In the genomic region with DNA sequence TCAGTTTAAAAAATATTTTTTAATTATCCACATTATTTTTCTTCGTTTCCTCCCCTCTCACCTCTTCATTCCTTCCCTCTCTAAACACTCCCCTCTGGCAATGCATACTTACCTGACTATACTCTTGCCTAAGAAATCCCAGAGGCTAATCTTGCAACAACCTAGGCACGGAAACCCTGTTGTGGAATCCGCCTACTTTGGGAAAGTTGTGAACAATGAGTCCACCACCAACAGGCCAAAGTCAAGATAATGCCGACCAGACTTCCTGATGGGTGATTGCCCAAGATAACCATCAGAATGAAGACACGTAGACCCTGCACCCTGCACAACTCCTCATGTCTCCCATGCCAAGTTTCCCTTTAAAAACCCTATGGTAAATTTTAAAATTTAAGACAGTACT, we compare ENCODE assay signal across 18 cellular contexts.
A peak's percentile ranks its signal among the peaks of the same experiment; 100 is the strongest.
DNase-seq lines count a peak whose midpoint lies in the region; ATAC-seq and TF ChIP-seq lines count a peak whose summit lies in the region.
"Had no signal": no experiment of that assay in that cellular context is flagged by ENCODE, and none has a peak within 500 bp of the region (broad histone marks: within the 10 kb centered on the region; RNA-seq: fewer than 3 reads in every experiment).

No MANE protein-coding gene starts in this region.

- no peak overlapping the region for H3K4me3 Mint-ChIP-seq in T-helper 17 cell
- H3K4me3 Mint-ChIP-seq: CD4-positive, CD25-positive, alpha-beta regulatory T cell had no signal

- TSS peak; percentile 84 for BruUV-seq in HCT116 (replicated peaks; lab: Mats Ljungman, UMichigan)

- ATAC-seq in HCT116: peak; percentile 15; the same call in 1 of the 2 replicates
- no peak for ATAC-seq in foreskin keratinocyte
- ATAC-seq in GM19395 (IDR thresholded peaks at IDR 0.05; ENCODE audit: unreplicated experiment): no peak
- ATAC-seq in T-helper 17 cell: no peak
- ATAC-seq: K562 had no signal

- intact Hi-C loops in HCT116 (cut with micrococcal nuclease): loop anchor here (10.0 kb wide), 1 partner anchor 632 kb away; the partner anchor contains the start of gene HTR7

- H3K4me3 ChIP-seq in HCT116 (replicated peaks in 1 of 2; ENCODE audit: low read depth in 1 of 2, low read length in 2 of 2) (no peak overlapping the region; a peak in 1 of 4 replicates), osteoblast (ENCODE audit: insufficient read depth, low read length) (no peak overlapping the region)
- H3K4me3 ChIP-seq: GM23248, K562, SK-N-MC had no signal

- H3K4me1 ChIP-seq in HCT116 (ENCODE audit: control insufficient read depth in 1 of 2, insufficient read depth in 2 of 2, low read length in 2 of 2): peaks cover 39 to 61% of the 10 kb centered on the region in 2 experiments
- peaks cover 25% of the 10 kb centered on the region for H3K4me1 ChIP-seq in foreskin keratinocyte
- peaks cover 16% of the 10 kb centered on the region for H3K4me1 ChIP-seq in osteoblast (ENCODE audit: insufficient read depth, low read length)

- TF ChIP-seq CTCF in HCT116 (IDR thresholded peaks at IDR 0.05 in 2 of 3, conservative IDR thresholded peaks at IDR 0.05 in 1 of 3; ENCODE audit: borderline replicate concordance in 1 of 3, insufficient read depth in 1 of 3, low read depth in 2 of 3, low read length in 2 of 3): no peak
- TF ChIP-seq CTCF in foreskin keratinocyte (conservative IDR thresholded peaks at IDR 0.05): no peak
- TF ChIP-seq CTCF in osteoblast (IDR thresholded peaks at IDR 0.05; ENCODE audit: extremely low read depth, low read depth, low read length): no peak

- POLR2A ChIA-PET in HCT116 (lab: Charles Lee): interaction anchor here (1.0 kb wide), 1 partner anchor 86 kb away, joined by 3 read pairs; no protein-coding TSS in a partner anchor

- CTCF ChIA-PET in HCT116 (lab: Charles Lee): no interaction called here

- H3K4me2 ChIP-seq in HCT116 (ENCODE audit: low read length): peak overlapping the region; percentile 55
- peak overlapping the region; percentile 17 for H3K4me2 ChIP-seq in osteoblast (ENCODE audit: insufficient read depth, low read length)

- no peaks in the 10 kb centered on the region for H3K9me2 ChIP-seq in HCT116 (ENCODE audit: insufficient read depth)

- peak overlapping the region; percentile 87 for H3K27ac ChIP-seq in HCT116 (ENCODE audit: low read depth, low read length)
- H3K27ac ChIP-seq in foreskin keratinocyte: peak overlapping the region; percentile 3
- no peak overlapping the region for H3K27ac ChIP-seq in osteoblast (ENCODE audit: low read depth, low read length)
- H3K27ac ChIP-seq: GM23248, HL-60, RWPE1, SK-N-MC had no signal

- no peaks in the 10 kb centered on the region for H3K4me1 Mint-ChIP-seq in T-helper 17 cell
- H3K4me1 Mint-ChIP-seq: CD4-positive, CD25-positive, alpha-beta regulatory T cell had no signal

- peak overlapping the region; percentile 28 for H2AFZ ChIP-seq in HCT116 (ENCODE audit: low read depth, low read length, poor library complexity, severe bottlenecking)
- no peak overlapping the region for H2AFZ ChIP-seq in osteoblast (ENCODE audit: low read length)
- H2AFZ ChIP-seq: GM23248 had no signal

- H3K27me3 Mint-ChIP-seq in T-helper 17 cell: no peaks in the 10 kb centered on the region
- H3K27me3 Mint-ChIP-seq: CD4-positive, CD25-positive, alpha-beta regulatory T cell had no signal

- H3K36me3 Mint-ChIP-seq in T-helper 17 cell (ENCODE audit: low read depth): no peaks in the 10 kb centered on the region
- H3K36me3 Mint-ChIP-seq: CD4-positive, CD25-positive, alpha-beta regulatory T cell had no signal

- RAD21 ChIA-PET in HCT116 (lab: Charles Lee; ENCODE audit: low non-redundant PET in 1 of 2, low total read pairs in 2 of 2, uncharacterized antibody in 2 of 2, unreplicated experiment in 2 of 2): no interaction called here

- 0 out of 4 replicates have a peak, but pooled peaks cover 0 to 4% of the 10 kb centered on the region in 2 experiments for H3K9me3 ChIP-seq in HCT116 (ENCODE audit: control insufficient read depth in 1 of 2, insufficient read depth in 1 of 2, low read depth in 1 of 2, low read length in 2 of 2)
- no peaks in the 10 kb centered on the region for H3K9me3 ChIP-seq in osteoblast (ENCODE audit: low read depth, low read length)
- H3K9me3 ChIP-seq in T-helper 17 cell (ENCODE audit: control insufficient read depth, low read length, poor library complexity, severe bottlenecking): no peaks in the 10 kb centered on the region

- H3K9ac ChIP-seq in HCT116 (ENCODE audit: low read length): peak overlapping the region; percentile 42
- H3K9ac ChIP-seq: GM23248 had no signal

- H3K27me3 ChIP-seq in HCT116 (ENCODE audit: insufficient read depth, low read length) (no peaks in the 10 kb centered on the region), foreskin keratinocyte (no peaks in the 10 kb centered on the region), osteoblast (ENCODE audit: insufficient read depth, low read length) (no peaks in the 10 kb centered on the region)

- DNase-seq in HCT116 (ENCODE audit: low read depth, low spot score): no peak
- peak; percentile 35 for DNase-seq in SK-N-DZ (ENCODE audit: low spot score)
- DNase-seq in foreskin keratinocyte: peak; percentile 59 to 68
- no peak for DNase-seq in osteoblast (ENCODE audit: insufficient read length, low spot score, missing footprints)
- no peak for DNase-seq in NCI-H1092 treated with DMSO at 0.1 percent for 48 hours (lab: John Stamatoyannopoulos, UW)
- no peak for DNase-seq in T-helper 17 cell
- DNase-seq: Calu3; CD4-positive, CD25-positive, alpha-beta regulatory T cell; NCI-H1092; NCI-H187; NCI-H2171; NCI-H510A had no signal

- H3K79me2 ChIP-seq in HCT116 (ENCODE audit: insufficient read depth, low read length): no peaks in the 10 kb centered on the region
- no peaks in the 10 kb centered on the region for H3K79me2 ChIP-seq in osteoblast (ENCODE audit: insufficient read depth, low read length)

- TF ChIP-seq POLR2A in HCT116 (IDR thresholded peaks at IDR 0.05; ENCODE audit: borderline replicate concordance, extremely low read depth, insufficient read depth, insufficient read length): no peak

- peaks cover 0 to 25% of the 10 kb centered on the region in 2 experiments; a peak in 1 of 4 replicates for H3K36me3 ChIP-seq in HCT116 (ENCODE audit: control insufficient read depth in 1 of 2, insufficient read depth in 2 of 2, low read length in 2 of 2)
- H3K36me3 ChIP-seq in osteoblast (ENCODE audit: insufficient read depth, low read length): no peaks in the 10 kb centered on the region

- no peak overlapping the region for H3K27ac Mint-ChIP-seq in T-helper 17 cell

- H4K20me1 ChIP-seq in HCT116 (ENCODE audit: insufficient read depth) (no peaks in the 10 kb centered on the region), osteoblast (ENCODE audit: insufficient read depth, low read length) (no peaks in the 10 kb centered on the region)

- no peak for TF ChIP-seq RAD21 in HCT116 (IDR thresholded peaks at IDR 0.05; ENCODE audit: low read depth)

TF ChIP-seq in HCT116, 20 proteins besides CTCF, POLR2A, EP300 and RAD21 (continues in another document):
- TF ChIP-seq EZH2phosphoT487 (IDR thresholded peaks at IDR 0.05; ENCODE audit: borderline replicate concordance) (no peak), SP1 (IDR thresholded peaks at IDR 0.05; ENCODE audit: low read depth) (no peak), YY1 (IDR thresholded peaks at IDR 0.05; ENCODE audit: extremely low read depth, insufficient replicate concordance, low read depth, low read length) (no peak), SIN3A (IDR thresholded peaks at IDR 0.05; ENCODE audit: low read depth) (no peak), JUND (IDR thresholded peaks at IDR 0.05) (no peak), ZBTB33 (IDR thresholded peaks at IDR 0.05; ENCODE audit: extremely low read depth, insufficient replicate concordance, low read length) (no peak), ELF1 (IDR thresholded peaks at IDR 0.05; ENCODE audit: borderline replicate concordance, low read depth) (no peak), EZH2 (IDR thresholded peaks at IDR 0.05) (no peak), FOSL1 (IDR thresholded peaks at IDR 0.05; ENCODE audit: low read depth) (no peak), CEBPB (IDR thresholded peaks at IDR 0.05; ENCODE audit: low read depth) (no peak), CBX3 (IDR thresholded peaks at IDR 0.05; ENCODE audit: low read depth) (no peak; the same call in 1 of the 2 replicates), SRF (IDR thresholded peaks at IDR 0.05; ENCODE audit: low read depth) (no peak)
- TF ChIP-seq, protein P1, sequence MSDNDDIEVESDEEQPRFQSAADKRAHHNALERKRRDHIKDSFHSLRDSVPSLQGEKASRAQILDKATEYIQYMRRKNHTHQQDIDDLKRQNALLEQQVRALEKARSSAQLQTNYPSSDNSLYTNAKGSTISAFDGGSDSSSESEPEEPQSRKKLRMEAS (IDR thresholded peaks at IDR 0.05): no peak
- TF ChIP-seq, protein P2, sequence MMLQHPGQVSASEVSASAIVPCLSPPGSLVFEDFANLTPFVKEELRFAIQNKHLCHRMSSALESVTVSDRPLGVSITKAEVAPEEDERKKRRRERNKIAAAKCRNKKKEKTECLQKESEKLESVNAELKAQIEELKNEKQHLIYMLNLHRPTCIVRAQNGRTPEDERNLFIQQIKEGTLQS (IDR thresholded peaks at IDR 0.05): no peak

Comparison
In these comparisons a context has a peak if more than half of its experiments do, and no peak if none do; other contexts are left out.
1. DNase-seq: peak in SK-N-DZ (single experiment) and foreskin keratinocyte (2 of 2); none in HCT116 (single experiment), osteoblast (single experiment), NCI-H1092 treated with DMSO at 0.1 percent for 48 hours (single experiment) and T-helper 17 cell (0 of 3).